Comparison of ENCODE assay signal across 34 cellular contexts in the genomic region with DNA sequence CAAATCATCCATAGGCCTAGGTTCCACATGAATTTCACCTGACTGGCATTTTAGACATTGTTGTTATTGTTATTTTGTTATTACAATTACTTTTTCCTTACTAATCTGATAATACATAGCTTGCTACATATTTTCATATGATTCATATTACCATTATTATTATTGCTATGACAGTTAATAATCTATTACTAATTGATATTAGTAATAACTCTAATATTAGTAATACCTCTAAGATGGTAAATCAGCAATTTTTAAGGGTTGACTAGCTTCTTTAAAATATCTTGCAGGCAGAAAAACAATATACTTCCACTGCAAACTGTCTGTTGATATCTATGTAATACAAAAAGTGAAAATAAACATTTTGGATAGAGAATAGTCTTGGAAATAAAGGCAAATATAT.
"Had no signal": no experiment of that assay in that cellular context is flagged by ENCODE, and none has a peak within 500 bp of the region (broad histone marks: within the 10 kb centered on the region; RNA-seq: fewer than 3 reads in every experiment).

No MANE protein-coding gene starts in this region.

- H3K27me3 ChIP-seq: adrenal gland, ascending aorta, body of pancreas, brain microvascular endothelial cell, breast epithelium, cardiac muscle cell had no signal

- H3K4me1 ChIP-seq: adrenal gland, ascending aorta, body of pancreas, breast epithelium had no signal

- H3K36me3 ChIP-seq: adrenal gland, ascending aorta, brain microvascular endothelial cell, breast epithelium, cardiac muscle cell had no signal

- H3K4me3 ChIP-seq: adrenal gland, ascending aorta, body of pancreas, breast epithelium, cardiac muscle cell had no signal

- H3K9me3 ChIP-seq: adrenal gland, ascending aorta, body of pancreas, breast epithelium had no signal

- FAIRE-seq: astrocyte, bronchial epithelial cell had no signal

- H3K27ac ChIP-seq: adrenal gland, ascending aorta, body of pancreas, brain microvascular endothelial cell, breast epithelium, cardiac muscle cell had no signal

- DNase-seq: activated effector memory CD4-positive, alpha-beta T cell treated with anti-CD3 and anti-CD28 coated beads, Interleukin-2, amount 50 U/mL, for 16 hours; activated effector memory CD4-positive, alpha-beta T cell treated with Interleukin-2 at 50 U/mL for 16 hours; activated gamma-delta T cell; activated gamma-delta T cell treated with Interleukin-2 at 50 U/mL for 16 hours; activated naive CD4-positive, alpha-beta T cell; activated naive CD4-positive, alpha-beta T cell treated with anti-CD3 and anti-CD28 coated beads for 36 hours; activated naive CD4-positive, alpha-beta T cell treated with anti-CD3 and anti-CD28 coated beads, Interleukin-2, amount 10 ng/mL, durations not matched to agents 7 days and 5 days; activated naive CD4-positive, alpha-beta T cell treated with anti-CD3 and anti-CD28 coated beads, Interleukin-2, amount 50 U/mL, for 16 hours; activated naive CD4-positive, alpha-beta T cell treated with Interleukin-2 at 50 U/mL for 16 hours; activated naive CD8-positive, alpha-beta T cell treated with anti-CD3 and anti-CD28 coated beads for 36 hours; activated naive CD8-positive, alpha-beta T cell treated with anti-CD3 and anti-CD28 coated beads, Interleukin-2, amount 10 ng/mL, durations not matched to agents 7 days and 5 days; activated naive CD8-positive, alpha-beta T cell treated with anti-CD3 and anti-CD28 coated beads, Interleukin-2, amount 50 U/mL, for 24 hours; activated T-cell treated with anti-CD3 and anti-CD28 coated beads, Interleukin-2, amount 50 U/mL, for 1 hour; activated T-cell treated with anti-CD3 and anti-CD28 coated beads, Interleukin-2, amount 50 U/mL, for 24 hours; activated T-cell treated with anti-CD3 and anti-CD28 coated beads, Interleukin-2, amount 50 U/mL, for 4 hours; activated T-cell treated with anti-CD3 and anti-CD28 coated beads, Interleukin-2, amount 50 U/mL, for 48 hours; activated T-cell treated with anti-CD3 and anti-CD28 coated beads, Interleukin-2, amount 50 U/mL, for 72 hours; adrenal gland; amniotic stem cell; amygdala; anterior cingulate cortex; aorta; body of pancreas; brain microvascular endothelial cell; caudate nucleus; central memory CD4-positive, alpha-beta T cell; cerebellar nuclear complex had no signal

- ATAC-seq: activated naive CD4-positive, alpha-beta T cell treated with anti-CD3 and anti-CD28 coated beads, Interleukin-2, amount 50 U/mL, for 72 hours; activated naive CD8-positive, alpha-beta T cell treated with anti-CD3 and anti-CD28 coated beads, Interleukin-2, amount 50 U/mL, for 24 hours; activated T-cell treated with anti-CD3 and anti-CD28 coated beads, Interleukin-2, amount 50 U/mL, for 4 hours; activated T-cell treated with anti-CD3 and anti-CD28 coated beads, Interleukin-2, amount 50 U/mL, for 72 hours; activated T-helper 17 cell treated with anti-CD3 and anti-CD28 coated beads, Interleukin-2, amount 50 U/mL, for 72 hours; body of pancreas had no signal
